Comparison of ENCODE assay signal across 1 cellular context in genomic region chr2:168801456-168801855, GRCh38.
TF ChIP-seq lines count a peak whose summit lies in the region.

No MANE protein-coding gene starts in this region.

TF ChIP-seq in HepG2, 621 proteins besides CTCF, POLR2A, EP300 and RAD21:
- TF ChIP-seq ZSCAN30 (CRISPR knock-in tag; IDR thresholded peaks at IDR 0.05) (no peak), SKIL (CRISPR knock-in tag; IDR thresholded peaks at IDR 0.05; ENCODE audit: borderline replicate concordance) (no peak), U2AF1 (optimal IDR thresholded peaks at IDR 0.05; ENCODE audit: low read depth, low read length) (no peak), RELA (CRISPR knock-in tag; IDR thresholded peaks at IDR 0.05) (no peak), GTF2F1 (IDR thresholded peaks at IDR 0.05; ENCODE audit: low read length) (no peak), ZNF468 (CRISPR knock-in tag; IDR thresholded peaks at IDR 0.05) (no peak), MIER2 (CRISPR knock-in tag; IDR thresholded peaks at IDR 0.05) (no peak), ZNF446 (CRISPR knock-in tag; IDR thresholded peaks at IDR 0.05) (no peak), ZNF343 (CRISPR knock-in tag; IDR thresholded peaks at IDR 0.05) (no peak), KLF13 (CRISPR knock-in tag; IDR thresholded peaks at IDR 0.05) (no peak), PHF20 (CRISPR knock-in tag; IDR thresholded peaks at IDR 0.05) (no peak), ZNF484 (CRISPR knock-in tag; IDR thresholded peaks at IDR 0.05; ENCODE audit: borderline replicate concordance, low read depth) (no peak)
- TF ChIP-seq, protein P1, sequence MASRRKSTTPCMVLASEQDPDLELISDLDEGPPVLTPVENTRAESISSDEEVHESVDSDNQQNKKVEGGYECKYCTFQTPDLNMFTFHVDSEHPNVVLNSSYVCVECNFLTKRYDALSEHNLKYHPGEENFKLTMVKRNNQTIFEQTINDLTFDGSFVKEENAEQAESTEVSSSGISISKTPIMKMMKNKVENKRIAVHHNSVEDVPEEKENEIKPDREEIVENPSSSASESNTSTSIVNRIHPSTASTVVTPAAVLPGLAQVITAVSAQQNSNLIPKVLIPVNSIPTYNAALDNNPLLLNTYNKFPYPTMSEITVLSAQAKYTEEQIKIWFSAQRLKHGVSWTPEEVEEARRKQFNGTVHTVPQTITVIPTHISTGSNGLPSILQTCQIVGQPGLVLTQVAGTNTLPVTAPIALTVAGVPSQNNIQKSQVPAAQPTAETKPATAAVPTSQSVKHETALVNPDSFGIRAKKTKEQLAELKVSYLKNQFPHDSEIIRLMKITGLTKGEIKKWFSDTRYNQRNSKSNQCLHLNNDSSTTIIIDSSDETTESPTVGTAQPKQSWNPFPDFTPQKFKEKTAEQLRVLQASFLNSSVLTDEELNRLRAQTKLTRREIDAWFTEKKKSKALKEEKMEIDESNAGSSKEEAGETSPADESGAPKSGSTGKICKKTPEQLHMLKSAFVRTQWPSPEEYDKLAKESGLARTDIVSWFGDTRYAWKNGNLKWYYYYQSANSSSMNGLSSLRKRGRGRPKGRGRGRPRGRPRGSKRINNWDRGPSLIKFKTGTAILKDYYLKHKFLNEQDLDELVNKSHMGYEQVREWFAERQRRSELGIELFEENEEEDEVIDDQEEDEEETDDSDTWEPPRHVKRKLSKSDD (CRISPR knock-in tag; IDR thresholded peaks at IDR 0.05; ENCODE audit: low read depth): no peak
- TF ChIP-seq, protein P2, sequence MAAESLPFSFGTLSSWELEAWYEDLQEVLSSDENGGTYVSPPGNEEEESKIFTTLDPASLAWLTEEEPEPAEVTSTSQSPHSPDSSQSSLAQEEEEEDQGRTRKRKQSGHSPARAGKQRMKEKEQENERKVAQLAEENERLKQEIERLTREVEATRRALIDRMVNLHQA (CRISPR knock-in tag; IDR thresholded peaks at IDR 0.05): no peak
- TF ChIP-seq, protein P3, sequence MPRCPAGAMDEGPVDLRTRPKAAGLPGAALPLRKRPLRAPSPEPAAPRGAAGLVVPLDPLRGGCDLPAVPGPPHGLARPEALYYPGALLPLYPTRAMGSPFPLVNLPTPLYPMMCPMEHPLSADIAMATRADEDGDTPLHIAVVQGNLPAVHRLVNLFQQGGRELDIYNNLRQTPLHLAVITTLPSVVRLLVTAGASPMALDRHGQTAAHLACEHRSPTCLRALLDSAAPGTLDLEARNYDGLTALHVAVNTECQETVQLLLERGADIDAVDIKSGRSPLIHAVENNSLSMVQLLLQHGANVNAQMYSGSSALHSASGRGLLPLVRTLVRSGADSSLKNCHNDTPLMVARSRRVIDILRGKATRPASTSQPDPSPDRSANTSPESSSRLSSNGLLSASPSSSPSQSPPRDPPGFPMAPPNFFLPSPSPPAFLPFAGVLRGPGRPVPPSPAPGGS (CRISPR knock-in tag; IDR thresholded peaks at IDR 0.05): no peak
